Comparison of ENCODE assay signal across 17 cellular contexts in the genomic region with DNA sequence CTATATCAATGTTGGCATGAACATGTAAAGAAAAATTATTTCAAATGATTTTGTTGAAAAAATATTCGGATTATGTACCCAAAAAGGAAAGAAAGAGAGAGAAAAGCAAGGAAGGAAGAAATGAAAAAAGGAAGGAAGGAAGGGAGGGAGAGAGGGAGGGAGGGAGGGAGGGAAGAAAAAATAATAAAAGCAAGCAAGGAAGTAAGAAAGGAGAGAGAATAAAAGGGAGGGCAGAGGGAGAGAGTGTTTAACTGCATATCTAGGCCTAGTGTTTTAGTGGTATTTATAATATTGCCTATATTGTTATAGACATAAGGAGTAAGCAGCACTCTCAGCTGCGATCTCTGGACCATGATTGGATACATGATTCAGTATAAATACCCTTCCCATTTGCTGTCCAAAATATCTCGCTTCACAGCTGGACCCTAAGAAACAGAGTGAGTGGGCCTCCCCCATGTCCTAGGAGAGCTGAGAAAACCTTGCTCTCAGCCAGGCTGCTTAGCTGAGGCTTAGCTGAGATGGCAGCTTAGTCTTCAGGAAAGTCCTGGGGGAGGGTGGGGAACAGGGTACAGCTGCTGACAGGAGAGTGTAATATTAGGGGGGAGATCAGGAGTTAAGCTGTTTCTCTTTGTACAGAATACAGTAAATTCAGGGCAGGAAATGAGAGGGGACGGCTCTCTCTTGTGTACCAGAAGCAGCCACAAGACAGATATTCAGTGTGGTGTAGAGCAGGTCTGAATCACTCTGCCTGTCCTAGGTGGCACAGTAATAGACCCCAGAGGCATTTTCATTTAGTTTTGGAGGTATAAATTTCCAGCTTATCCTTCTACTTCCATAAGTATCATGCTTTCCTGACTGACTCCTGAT.
DNase-seq lines count a peak whose midpoint lies in the region; ATAC-seq and TF ChIP-seq lines count a peak whose summit lies in the region.
"Had no signal": no experiment of that assay in that cellular context is flagged by ENCODE, and none has a peak within 500 bp of the region (broad histone marks: within the 10 kb centered on the region; RNA-seq: fewer than 3 reads in every experiment).

No MANE protein-coding gene starts in this region.

- H3K79me2 ChIP-seq in osteoblast (ENCODE audit: insufficient read depth, low read length), result no peaks in the 10 kb centered on the region

- H3K4me2 ChIP-seq in osteoblast (ENCODE audit: insufficient read depth, low read length), result no peak overlapping the region
- H3K4me2 ChIP-seq: SK-N-SH had no signal

- intact Hi-C loops in CD4-positive, alpha-beta memory T cell (cut with micrococcal nuclease), result no loop called here

- no peak for ATAC-seq in GM21529 (IDR thresholded peaks at IDR 0.05; ENCODE audit: unreplicated experiment)

- H3K27ac Mint-ChIP-seq in CD4-positive, alpha-beta memory T cell, result peak overlapping the region; percentile 59 to 85 (median 77)
- peak overlapping the region; percentile 89 for H3K27ac Mint-ChIP-seq in activated naive CD8-positive, alpha-beta T cell treated with anti-CD3 and anti-CD28 coated beads for 36 hours

- no peak overlapping the region for H3K4me3 ChIP-seq in CD4-positive, alpha-beta memory T cell (ENCODE audit: low read length in 2 of 2)
- no peak overlapping the region for H3K4me3 ChIP-seq in osteoblast (ENCODE audit: insufficient read depth, low read length)
- H3K4me3 ChIP-seq: transverse colon had no signal

- H3K4me3 Mint-ChIP-seq in CD4-positive, alpha-beta memory T cell, result peak overlapping the region in 6 of 8 donors; percentile 34 to 72 (median 60)
- H3K4me3 Mint-ChIP-seq in activated naive CD8-positive, alpha-beta T cell treated with anti-CD3 and anti-CD28 coated beads for 36 hours, result peak overlapping the region; percentile 81

- CTCF ChIA-PET in CD4-positive, alpha-beta memory T cell (lab: Charles Lee; ENCODE audit: partially characterized antibody), result interaction anchor here (0.7 to 7.2 kb wide), 10 partner anchors 9 to 235 kb away, joined by 3 to 79 read pairs (median 5); no protein-coding TSS in a partner anchor

- H2AFZ ChIP-seq in osteoblast (ENCODE audit: low read length), result peak overlapping the region; percentile 47

- H3K36me3 Mint-ChIP-seq in CD4-positive, alpha-beta memory T cell, result no peaks in the 10 kb centered on the region
- peaks cover 6% of the 10 kb centered on the region for H3K36me3 Mint-ChIP-seq in activated naive CD8-positive, alpha-beta T cell treated with anti-CD3 and anti-CD28 coated beads for 36 hours

- H3K9me3 Mint-ChIP-seq in CD4-positive, alpha-beta memory T cell, result no peaks in the 10 kb centered on the region
- H3K9me3 Mint-ChIP-seq in activated naive CD8-positive, alpha-beta T cell treated with anti-CD3 and anti-CD28 coated beads for 36 hours, result no peaks in the 10 kb centered on the region

- POLR2A ChIA-PET in CD4-positive, alpha-beta memory T cell (lab: Charles Lee; ENCODE audit: partially characterized antibody), result interaction anchor here (1.1 kb wide), 1 partner anchor 9 kb away, joined by 3 read pairs; no protein-coding TSS in a partner anchor

- no peaks in the 10 kb centered on the region for H3K36me3 ChIP-seq in CD4-positive, alpha-beta memory T cell (ENCODE audit: insufficient read depth, low read length)
- no peaks in the 10 kb centered on the region for H3K36me3 ChIP-seq in osteoblast (ENCODE audit: insufficient read depth, low read length)
- H3K36me3 ChIP-seq: transverse colon had no signal

- peak overlapping the region; percentile 21 for H3K27ac ChIP-seq in CD4-positive, alpha-beta memory T cell (ENCODE audit: low read depth, low read length)
- no peak overlapping the region for H3K27ac ChIP-seq in osteoblast (ENCODE audit: low read depth, low read length)
- H3K27ac ChIP-seq: epithelial cell of prostate had no signal

- peaks cover 40% of the 10 kb centered on the region for H3K4me1 ChIP-seq in CD4-positive, alpha-beta memory T cell (ENCODE audit: insufficient read depth, low read length)
- no peaks in the 10 kb centered on the region for H3K4me1 ChIP-seq in osteoblast (ENCODE audit: insufficient read depth, low read length)

- H3K9me3 ChIP-seq in CD4-positive, alpha-beta memory T cell (ENCODE audit: control insufficient read depth in 1 of 2, low read length in 2 of 2), result no peaks in the 10 kb centered on the region
- no peaks in the 10 kb centered on the region for H3K9me3 ChIP-seq in osteoblast (ENCODE audit: low read depth, low read length)
- H3K9me3 ChIP-seq: SK-N-SH, transverse colon had no signal

- H3K27me3 Mint-ChIP-seq in CD4-positive, alpha-beta memory T cell, result no peaks in the 10 kb centered on the region
- H3K27me3 Mint-ChIP-seq in activated naive CD8-positive, alpha-beta T cell treated with anti-CD3 and anti-CD28 coated beads for 36 hours, result no peaks in the 10 kb centered on the region

- no peak for TF ChIP-seq CTCF in osteoblast (IDR thresholded peaks at IDR 0.05; ENCODE audit: extremely low read depth, low read depth, low read length)

- DNase-seq in CD4-positive, alpha-beta memory T cell, result no peak
- DNase-seq in LoVo (ENCODE audit: low spot score), result peak; percentile 0
- no peak for DNase-seq in activated naive CD8-positive, alpha-beta T cell treated with anti-CD3 and anti-CD28 coated beads for 36 hours
- no peak for DNase-seq in osteoblast (ENCODE audit: insufficient read length, low spot score, missing footprints)
- DNase-seq in cortex of kidney (lab: John Stamatoyannopoulos, UW), result no peak
- DNase-seq in NCI-H1092 (lab: John Stamatoyannopoulos, UW), result no peak
- DNase-seq in UCSD-AML1 (lab: John Stamatoyannopoulos, UW; ENCODE audit: unreplicated experiment), result no peak
- DNase-seq: activated gamma-delta T cell treated with Interleukin-2 at 50 U/mL for 16 hours; AML-193; central memory CD4-positive, alpha-beta T cell; glutamatergic neuron; NCI-H1105 treated with DMSO at 0.1 percent for 48 hours; NCI-H345; SK-N-SH had no signal

- no peaks in the 10 kb centered on the region for H4K20me1 ChIP-seq in osteoblast (ENCODE audit: insufficient read depth, low read length)

- H3K27me3 ChIP-seq in CD4-positive, alpha-beta memory T cell (ENCODE audit: insufficient read depth, low read length), result no peaks in the 10 kb centered on the region
- no peaks in the 10 kb centered on the region for H3K27me3 ChIP-seq in osteoblast (ENCODE audit: insufficient read depth, low read length)
- H3K27me3 ChIP-seq: transverse colon had no signal

- H3K4me1 Mint-ChIP-seq in CD4-positive, alpha-beta memory T cell, result peaks cover 27 to 61% (median 36%) of the 10 kb centered on the region in 4 donors
- peaks cover 45% of the 10 kb centered on the region for H3K4me1 Mint-ChIP-seq in activated naive CD8-positive, alpha-beta T cell treated with anti-CD3 and anti-CD28 coated beads for 36 hours
